8 cellular contexts compared by ENCODE assay signal in genomic region chr1:100866041-100866900, GRCh38. TPM values are rescaled to one million over a fixed set of nuclear protein-coding genes. Genes with fewer than 3 reads are reported as not detected.
DNase-seq lines count a peak whose midpoint lies in the region; ATAC-seq and TF ChIP-seq lines count a peak whose summit lies in the region.

No MANE protein-coding gene starts in this region.

- no peaks in the 10 kb centered on the region for H3K4me1 Mint-ChIP-seq in CD8-positive, alpha-beta T cell (ENCODE audit: low read depth)
- H3K4me1 Mint-ChIP-seq in MCF 10A (ENCODE audit: insufficient read depth, unreplicated experiment), result no peaks in the 10 kb centered on the region

- POLR2A ChIA-PET in CD8-positive, alpha-beta T cell (lab: Charles Lee), result no interaction called here
- POLR2A ChIA-PET in MCF 10A (lab: Yijun Ruan, JAX), result no interaction called here

- 22% methylated on average over 5 of the region's 5 CpGs for WGBS in liver

- H3K27me3 Mint-ChIP-seq in CD8-positive, alpha-beta T cell (ENCODE audit: low read depth), result no peaks in the 10 kb centered on the region
- H3K27me3 Mint-ChIP-seq in MCF 10A (ENCODE audit: insufficient read depth, unreplicated experiment), result no peaks in the 10 kb centered on the region

- BruUV-seq in MCF 10A (replicated peaks; lab: Mats Ljungman, UMichigan), result no TSS peak

- peak; percentile 50 for TF ChIP-seq CTCF in CD8-positive, alpha-beta T cell (IDR thresholded peaks at IDR 0.05)
- TF ChIP-seq CTCF in GM20000 (IDR thresholded peaks at IDR 0.05; ENCODE audit: extremely low read depth, missing control alignments), result peak; percentile 21
- peak; percentile 54 for TF ChIP-seq CTCF in MCF 10A (IDR thresholded peaks at IDR 0.05; ENCODE audit: unreplicated experiment)
- peak; percentile 67 for TF ChIP-seq CTCF in liver (IDR thresholded peaks at IDR 0.05; ENCODE audit: low read depth, low read length, missing input control)

- no peak overlapping the region for H3K4me3 Mint-ChIP-seq in CD8-positive, alpha-beta T cell
- no peak overlapping the region for H3K4me3 Mint-ChIP-seq in MCF 10A (ENCODE audit: unreplicated experiment)

- H3K9me3 ChIP-seq in CD8-positive, alpha-beta T cell (ENCODE audit: low read length), result no peaks in the 10 kb centered on the region
- no peaks in the 10 kb centered on the region for H3K9me3 ChIP-seq in liver (ENCODE audit: control insufficient read depth in 4 of 4, low read length in 3 of 4)

- H3K36me3 Mint-ChIP-seq in CD8-positive, alpha-beta T cell, result no peaks in the 10 kb centered on the region
- no peaks in the 10 kb centered on the region for H3K36me3 Mint-ChIP-seq in MCF 10A (ENCODE audit: insufficient read depth, unreplicated experiment)

- ATAC-seq in CD8-positive, alpha-beta T cell, result no peak

- H3K4me3 ChIP-seq in CD8-positive, alpha-beta T cell (ENCODE audit: low read depth, low read length), result no peak overlapping the region
- H3K4me3 ChIP-seq in liver (ENCODE audit: low read depth in 1 of 3, low read length in 3 of 3), result no peak overlapping the region

- H3K27me3 ChIP-seq in CD8-positive, alpha-beta T cell (ENCODE audit: insufficient read depth, low read length), result no peaks in the 10 kb centered on the region
- no peaks in the 10 kb centered on the region for H3K27me3 ChIP-seq in liver (ENCODE audit: control insufficient read depth in 4 of 4, insufficient read depth in 4 of 4, low read length in 3 of 4)

- no peak for DNase-seq in CD8-positive, alpha-beta T cell
- peak; percentile 24 for DNase-seq in GM20000 (ENCODE audit: low spot score)
- DNase-seq in NCI-H1105 treated with DMSO at 0.1 percent for 48 hours (lab: John Stamatoyannopoulos, UW), result peak; percentile 42
- peak; percentile 55 for DNase-seq in MCF 10A (ENCODE audit: unreplicated experiment)
- DNase-seq in cerebellum (ENCODE audit: low spot score), result no peak
- no peak for DNase-seq in hepatic stellate cell (ENCODE audit: low spot score)
- DNase-seq in stimulated activated CD4-positive, alpha-beta T cell treated with anti-CD3 and anti-CD28 coated beads, Interleukin-12 subunit alpha, Interleukin-12 subunit beta, amount 100 ng/mL, for 4 hours, result no peak

- no peak overlapping the region for H3K27ac ChIP-seq in CD8-positive, alpha-beta T cell (ENCODE audit: low read depth, low read length)
- no peak overlapping the region for H3K27ac ChIP-seq in liver (ENCODE audit: low read depth in 1 of 2, low read length in 2 of 2)

- TF ChIP-seq RAD21 in liver (IDR thresholded peaks at IDR 0.05), result peak; percentile 84 to 87

- H3K9ac ChIP-seq in liver (ENCODE audit: low read depth in 1 of 2, low read length in 2 of 2), result no peak overlapping the region

- H3K27ac Mint-ChIP-seq in CD8-positive, alpha-beta T cell, result no peak overlapping the region
- no peak overlapping the region for H3K27ac Mint-ChIP-seq in MCF 10A (ENCODE audit: low read depth, unreplicated experiment)

- H3K9me3 Mint-ChIP-seq in CD8-positive, alpha-beta T cell, result no peaks in the 10 kb centered on the region
- H3K9me3 Mint-ChIP-seq in MCF 10A (ENCODE audit: unreplicated experiment), result no peaks in the 10 kb centered on the region

- CTCF ChIA-PET in CD8-positive, alpha-beta T cell (lab: Charles Lee), result interaction anchor here (0.8 to 2.9 kb wide), 6 partner anchors 402 to 1062 kb away, joined by 3 to 15 read pairs (median 4); no protein-coding TSS in a partner anchor
- CTCF ChIA-PET in MCF 10A (lab: Yijun Ruan, JAX), result interaction anchor here (0.6 to 10.5 kb wide), 18 partner anchors 11 to 1057 kb away, joined by 3 to 310 read pairs (median 4); no protein-coding TSS in a partner anchor

- no peaks in the 10 kb centered on the region for H3K4me1 ChIP-seq in CD8-positive, alpha-beta T cell (ENCODE audit: insufficient read depth, low read length)
- H3K4me1 ChIP-seq in liver (ENCODE audit: control insufficient read depth in 4 of 4, insufficient read depth in 4 of 4, low read length in 3 of 4), result no peaks in the 10 kb centered on the region

- no peaks in the 10 kb centered on the region for H3K36me3 ChIP-seq in CD8-positive, alpha-beta T cell (ENCODE audit: insufficient read depth, low read length)
- H3K36me3 ChIP-seq in liver (ENCODE audit: control insufficient read depth in 4 of 4, insufficient read depth in 3 of 4, low read depth in 1 of 4, low read length in 3 of 4), result no peaks in the 10 kb centered on the region

- intact Hi-C loops in CD8-positive, alpha-beta T cell (cut with DNase I, micrococcal nuclease), result loop anchor here in 1 of 2 experiments (1.0 to 10.0 kb wide), 5 partner anchors 255 to 1058 kb away; partner anchors contain the start of gene GPR88
- intact Hi-C loops in MCF 10A (cut with micrococcal nuclease), result loop anchor here (1.0 to 10.0 kb wide), 4 partner anchors 260 to 1058 kb away; no protein-coding TSS in a partner anchor

TF ChIP-seq in liver, 16 proteins besides CTCF, POLR2A, EP300 and RAD21:
- TF ChIP-seq YY1 (IDR thresholded peaks at IDR 0.05), result no peak
- no peak for TF ChIP-seq NR2F2 (IDR thresholded peaks at IDR 0.05)
- no peak for TF ChIP-seq ZBTB33 (IDR thresholded peaks at IDR 0.05)
- TF ChIP-seq EGR1 (IDR thresholded peaks at IDR 0.05; ENCODE audit: low read depth in 2 of 2), result no peak
- no peak for TF ChIP-seq REST (IDR thresholded peaks at IDR 0.05)
- no peak for TF ChIP-seq ATF3 (IDR thresholded peaks at IDR 0.05)
- no peak for TF ChIP-seq SP1 (IDR thresholded peaks at IDR 0.05)
- no peak for TF ChIP-seq GABPA (IDR thresholded peaks at IDR 0.05 in 1 of 2, conservative IDR thresholded peaks at IDR 0.05 in 1 of 2)
- no peak for TF ChIP-seq RXRA (IDR thresholded peaks at IDR 0.05)

RNA-seq across cellular contexts. Expression of gene EXTL2, which starts 28.4 kb away (rescaled TPM):
- total RNA-seq in CD8-positive, alpha-beta T cell, result 1 to 10 TPM; 1.2 to 2.1 TPM
- 10.2 and 15.2 TPM in 2 replicates for total RNA-seq in MCF 10A (2022)
- 1 to 10 TPM; 7.5 to 7.6 TPM for total RNA-seq in liver
- polyA plus RNA-seq in liver, result 1 to 10 TPM; 3.6 to 8.7 TPM
- 38.5 TPM for total RNA-seq in cerebellum

RNA-seq across cellular contexts. Expression of gene SLC30A7, which starts 29.6 kb away (rescaled TPM):
- total RNA-seq in CD8-positive, alpha-beta T cell, result 10 to 100 TPM; 18.8 to 20.2 TPM
- total RNA-seq in MCF 10A (2022) (55.0 and 59.5 TPM in 2 replicates), liver (10 to 100 TPM; 12.6 to 38.9 TPM), cerebellum (22.8 TPM)
- polyA plus RNA-seq in liver, result 1 to 10 TPM; 6.0 to 9.1 TPM

Comparison
In these comparisons a context has a peak if more than half of its experiments do, and no peak if none do; other contexts are left out.
1. DNase-seq: peak in GM20000 (single experiment), NCI-H1105 treated with DMSO at 0.1 percent for 48 hours (single experiment) and MCF 10A (single experiment); none in CD8-positive, alpha-beta T cell (0 of 7), cerebellum (single experiment), hepatic stellate cell (single experiment) and stimulated activated CD4-positive, alpha-beta T cell treated with anti-CD3 and anti-CD28 coated beads, Interleukin-12 subunit alpha, Interleukin-12 subunit beta, amount 100 ng/mL, for 4 hours (single experiment).
2. Peak in every context shown above with its lines, with median percentiles within 50 percentile points of each other: CTCF ChIP-seq.